In the genomic region with DNA sequence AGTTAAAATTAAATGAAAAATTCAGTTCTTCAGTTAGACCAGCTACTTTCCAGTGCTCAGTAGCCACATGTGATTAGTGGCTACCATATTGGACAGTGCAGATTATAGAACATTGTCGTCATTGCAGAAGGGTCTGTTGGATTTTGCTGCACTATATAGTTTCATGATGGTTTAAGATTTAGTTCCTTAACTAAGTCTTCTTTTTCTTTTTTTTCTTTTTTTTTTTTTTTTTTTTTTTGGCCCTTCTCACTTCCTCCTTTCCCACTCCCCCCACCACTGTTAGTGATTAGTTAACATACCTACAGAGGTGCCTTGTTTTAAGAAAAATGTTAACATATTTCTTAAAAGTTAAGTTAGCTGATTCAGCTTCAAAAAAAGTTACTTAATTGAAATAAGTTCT, we compare ENCODE assay signal across 25 cellular contexts. TPM values are rescaled to one million over a fixed set of nuclear protein-coding genes. Genes with fewer than 3 reads are reported as not detected.
DNase-seq lines count a peak whose midpoint lies in the region; ATAC-seq, FAIRE-seq and TF ChIP-seq lines count a peak whose summit lies in the region.
"Had no signal": no experiment of that assay in that cellular context is flagged by ENCODE, and none has a peak within 500 bp of the region (broad histone marks: within the 10 kb centered on the region; RNA-seq: fewer than 3 reads in every experiment).

No MANE protein-coding gene starts in this region.

- no peak overlapping the region for H2AFZ ChIP-seq in Loucy (ENCODE audit: low read length)

- TF ChIP-seq CTCF in A549 (IDR thresholded peaks at IDR 0.05) = no peak
- no peak for TF ChIP-seq CTCF in Loucy (conservative IDR thresholded peaks at IDR 0.05; ENCODE audit: low read length)
- no peak for TF ChIP-seq CTCF in adrenal gland (IDR thresholded peaks at IDR 0.05)

- DNase-seq in A549 (ENCODE audit: low read depth in 1 of 2, low spot score in 1 of 2) = no peak
- no peak for DNase-seq in immature natural killer cell
- DNase-seq in adrenal gland = no peak
- DNase-seq in SIG-M5 treated with dmso at 0.1 percent for 504 hours (lab: John Stamatoyannopoulos, UW; ENCODE audit: unreplicated experiment) = no peak
- no peak for DNase-seq in OCI-M1 (lab: John Stamatoyannopoulos, UW)
- DNase-seq: 8988T; activated CD4-positive, alpha-beta T cell treated with anti-CD3 and anti-CD28 coated beads for 1 hour; activated naive CD8-positive, alpha-beta T cell treated with anti-CD3 and anti-CD28 coated beads for 36 hours; brain microvascular endothelial cell; cortex of kidney; DMS 273 treated with DMSO at 0.1 percent for 48 hours; GDM1; MG63; NCI-H1694 treated with DMSO at 0.1 percent for 48 hours; NCI-H345; psoas muscle; stimulated activated CD4-positive, alpha-beta T cell treated with anti-CD3 and anti-CD28 coated beads, Interleukin-2, amount 100 ng/mL, for 48 hours; upper lobe of right lung had no signal

- 95% methylated on average over 1 of the region's 1 CpG for WGBS in A549 (ENCODE audit: missing lambda C conversion rate)
- WGBS in adrenal gland, 4 donors = 68 to 89% (median 87%) methylated on average over 1 of the region's 1 CpG

- no peaks in the 10 kb centered on the region for H3F3A ChIP-seq in Loucy (ENCODE audit: low read depth)

- H3K4me3 ChIP-seq in A549 (no peak overlapping the region), Loucy (ENCODE audit: low read length, poor library complexity, severe bottlenecking) (no peak overlapping the region), adrenal gland (no peak overlapping the region)
- H3K4me3 ChIP-seq: MG63, psoas muscle, skin epidermis, upper lobe of right lung had no signal

- H3K9me3 Mint-ChIP-seq in immature natural killer cell = peaks cover 0 to 2% (median 0%) of the 10 kb centered on the region in 6 donors
- H3K9me3 Mint-ChIP-seq: activated naive CD8-positive, alpha-beta T cell treated with anti-CD3 and anti-CD28 coated beads for 36 hours had no signal

- H3K9me3 ChIP-seq in A549 = no peaks in the 10 kb centered on the region
- no peaks in the 10 kb centered on the region for H3K9me3 ChIP-seq in Loucy (ENCODE audit: insufficient read depth, low read depth, low read length)
- H3K9me3 ChIP-seq in adrenal gland (replicated peaks in 1 of 3) = no peaks in the 10 kb centered on the region
- H3K9me3 ChIP-seq: MG63, psoas muscle, upper lobe of right lung had no signal

- TF ChIP-seq RAD21 in A549 (conservative IDR thresholded peaks at IDR 0.05 in 1 of 2, IDR thresholded peaks at IDR 0.05 in 1 of 2) = no peak

- no peak for TF ChIP-seq POLR2A in A549 (IDR thresholded peaks at IDR 0.05; ENCODE audit: low read length)
- TF ChIP-seq POLR2A in adrenal gland (IDR thresholded peaks at IDR 0.05) = no peak

- ATAC-seq in A549 = no peak
- ATAC-seq in GM18909 (IDR thresholded peaks at IDR 0.05; ENCODE audit: poor library complexity, unreplicated experiment) = peak; percentile 6
- ATAC-seq in HG03457 (IDR thresholded peaks at IDR 0.05; ENCODE audit: unreplicated experiment) = no peak
- ATAC-seq: HepG2, psoas muscle had no signal

- H4K20me1 ChIP-seq in Loucy (ENCODE audit: insufficient read depth, low read length, poor library complexity, severe bottlenecking) = peaks cover 36% of the 10 kb centered on the region

- H3K9me2 ChIP-seq in Loucy (replicated peaks; ENCODE audit: low read depth, low read length) = no peaks in the 10 kb centered on the region

- H3K4me2 ChIP-seq in A549 (no peak overlapping the region), Loucy (ENCODE audit: low read depth, low read length, poor library complexity, severe bottlenecking) (peak overlapping the region; percentile 24)

- H3K27me3 Mint-ChIP-seq in immature natural killer cell (ENCODE audit: low read depth in 3 of 3) = peaks cover 1 to 6% (median 3%) of the 10 kb centered on the region in 3 donors
- H3K27me3 Mint-ChIP-seq: activated naive CD8-positive, alpha-beta T cell treated with anti-CD3 and anti-CD28 coated beads for 36 hours had no signal

- H3K4me1 Mint-ChIP-seq in immature natural killer cell = peaks cover 95 to 98% of the 10 kb centered on the region in 2 donors

- H3K27ac ChIP-seq in A549 = no peak overlapping the region
- H3K27ac ChIP-seq in adrenal gland = no peak overlapping the region
- H3K27ac ChIP-seq: brain microvascular endothelial cell, C4-2B, psoas muscle, upper lobe of right lung had no signal

- TF ChIP-seq EP300 in A549 (IDR thresholded peaks at IDR 0.05) = no peak

- H3K4me3 Mint-ChIP-seq in immature natural killer cell = peak overlapping the region; percentile 30 to 91 (median 76)
- H3K4me3 Mint-ChIP-seq: activated naive CD8-positive, alpha-beta T cell treated with anti-CD3 and anti-CD28 coated beads for 36 hours; neural crest cell had no signal

- H3K27me3 ChIP-seq in Loucy (ENCODE audit: insufficient read depth, low read length, poor library complexity, severe bottlenecking) (no peaks in the 10 kb centered on the region), adrenal gland (no peaks in the 10 kb centered on the region)
- H3K27me3 ChIP-seq: brain microvascular endothelial cell, MG63, upper lobe of right lung had no signal

- H3K36me3 Mint-ChIP-seq in immature natural killer cell = peaks cover 0 to 11% (median 0%) of the 10 kb centered on the region in 3 donors

- peaks cover 21% of the 10 kb centered on the region for H3K4me1 ChIP-seq in A549
- H3K4me1 ChIP-seq in Loucy (ENCODE audit: insufficient read depth, low read length, poor library complexity, severe bottlenecking) = peaks cover 42% of the 10 kb centered on the region
- H3K4me1 ChIP-seq in adrenal gland (replicated peaks in 1 of 2) = peaks cover 11 to 53% of the 10 kb centered on the region in 2 donors

- no peak overlapping the region for H3K9ac ChIP-seq in Loucy (ENCODE audit: low read depth, low read length, poor library complexity, severe bottlenecking)

- intact Hi-C loops in adrenal gland (cut with DNase I) = no loop called here

- peak; percentile 51 for FAIRE-seq in A549 (lab: Jason Lieb, UNC)
- FAIRE-seq: HepG2 had no signal

- POLR2A ChIA-PET in A549 (lab: Yijun Ruan, JAX) = no interaction called here

- H3K36me3 ChIP-seq in Loucy (ENCODE audit: insufficient read depth, low read length) = no peaks in the 10 kb centered on the region
- no peaks in the 10 kb centered on the region for H3K36me3 ChIP-seq in adrenal gland (replicated peaks in 1 of 2)
- H3K36me3 ChIP-seq: brain microvascular endothelial cell, MG63, upper lobe of right lung had no signal

- peaks cover 96% of the 10 kb centered on the region for H3K79me2 ChIP-seq in Loucy (ENCODE audit: insufficient read depth, low read length)

- CTCF ChIA-PET in A549 (lab: Yijun Ruan, JAX) = interaction anchor here (0.7 kb wide), 2 partner anchors 18 to 50 kb away, joined by 3 to 4 read pairs; no protein-coding TSS in a partner anchor

- H3K27ac Mint-ChIP-seq in immature natural killer cell = peak overlapping the region; percentile 84 to 92 (median 87)

RNA-seq across cellular contexts. Expression of gene RAB9A, which starts 9.0 kb away (rescaled TPM):
- polyA plus RNA-seq in A549 (2011; rRNA removed) = 26.7 and 39.0 TPM in 2 replicates
- polyA plus RNA-seq in A549 (2012; cell fraction: cytosol; rRNA removed) = 11.4 and 14.7 TPM in 2 replicates
- 5.0 and 7.0 TPM in 2 replicates for polyA plus RNA-seq in A549 (2012; cell fraction: nucleus; rRNA removed)
- polyA plus RNA-seq in A549 (2017; fragmentation: RNase III; extraction: RNeasy Plus Mini Kit Qiagen cat#74134 plus additional on column Dnase treatment) = 26.0 to 26.8 TPM (median 26.8 TPM) in 3 replicates
- 7.5 and 7.8 TPM in 2 replicates for polyA minus RNA-seq in A549 (2011; rRNA and poly(A)+ RNA removed)
- polyA plus RNA-seq in immature natural killer cell = 10 to 100 TPM; 45.8 to 70.2 (median 48.0) TPM
- total RNA-seq in adrenal gland = 100 to 1,000 TPM in 1 of 8 donors, 10 to 100 TPM in 7; 49.1 to 153 (median 66.9) TPM
- polyA plus RNA-seq in adrenal gland = 10 to 100 TPM; 23.8 to 75.1 (median 28.2) TPM

RNA-seq across cellular contexts. Expression of gene TRAPPC2, which starts 36.4 kb away (rescaled TPM):
- polyA plus RNA-seq in A549 (2011; rRNA removed) (11.6 and 12.2 TPM in 2 replicates), A549 (2017; fragmentation: RNase III; extraction: RNeasy Plus Mini Kit Qiagen cat#74134 plus additional on column Dnase treatment) (10.8 to 11.9 TPM (median 11.6 TPM) in 3 replicates), immature natural killer cell (10 to 100 TPM; 48.8 to 60.1 (median 55.4) TPM), adrenal gland (1 to 10 TPM; 4.3 to 6.8 (median 6.2) TPM)
- 4.6 and 5.7 TPM in 2 replicates for polyA plus RNA-seq in A549 (2012; cell fraction: cytosol; rRNA removed)
- polyA plus RNA-seq in A549 (2012; cell fraction: nucleus; rRNA removed) = 4.7 and 10.6 TPM in 2 replicates
- polyA minus RNA-seq in A549 (2011; rRNA and poly(A)+ RNA removed) = 8.5 and 8.8 TPM in 2 replicates
- total RNA-seq in adrenal gland = 10 to 100 TPM in 7 of 8 donors, 1 to 10 TPM in 1; 8.8 to 20.5 (median 12.6) TPM

RNA-seq across cellular contexts. Expression of gene OFD1, which starts 36.6 kb away (rescaled TPM):
- polyA plus RNA-seq in A549 (2011; rRNA removed) (18.2 and 24.9 TPM in 2 replicates), A549 (2017; fragmentation: RNase III; extraction: RNeasy Plus Mini Kit Qiagen cat#74134 plus additional on column Dnase treatment) (13.0 to 14.8 TPM (median 14.4 TPM) in 3 replicates), immature natural killer cell (10 to 100 TPM in 2 of 3 donors, 1 to 10 TPM in 1; 7.5 to 42.1 (median 22.6) TPM), adrenal gland (100 to 1,000 TPM in 1 of 3 donors, 10 to 100 TPM in 2; 11.8 to 129 (median 65.6) TPM)
- polyA plus RNA-seq in A549 (2012; cell fraction: cytosol; rRNA removed) = 4.6 and 4.9 TPM in 2 replicates
- polyA plus RNA-seq in A549 (2012; cell fraction: nucleus; rRNA removed) = 15.5 and 18.3 TPM in 2 replicates
- 9.5 and 13.5 TPM in 2 replicates for polyA minus RNA-seq in A549 (2011; rRNA and poly(A)+ RNA removed)
- total RNA-seq in adrenal gland = 10 to 100 TPM in 6 of 8 donors, 1 to 10 TPM in 2; 5.6 to 21.0 (median 14.1) TPM

RNA-seq across cellular contexts. Expression of gene TCEANC, which starts 45.0 kb away (rescaled TPM):
- 2.4 and 2.7 TPM in 2 replicates for polyA plus RNA-seq in A549 (2011; rRNA removed)
- polyA plus RNA-seq in A549 (2012; cell fraction: cytosol; rRNA removed) = 0.28 and 0.31 TPM in 2 replicates
- polyA plus RNA-seq in A549 (2012; cell fraction: nucleus; rRNA removed) = 0.23 and 0.43 TPM in 2 replicates
- 0.62 to 0.96 TPM (median 0.81 TPM) in 3 replicates for polyA plus RNA-seq in A549 (2017; fragmentation: RNase III; extraction: RNeasy Plus Mini Kit Qiagen cat#74134 plus additional on column Dnase treatment)
- 1.4 and 3.8 TPM in 2 replicates for polyA minus RNA-seq in A549 (2011; rRNA and poly(A)+ RNA removed)
- 10 to 100 TPM in 1 of 3 donors, 1 to 10 TPM in 2; 5.8 to 10.8 (median 7.1) TPM for polyA plus RNA-seq in immature natural killer cell
- 10 to 100 TPM in 1 of 8 donors, 1 to 10 TPM in 7; 2.8 to 24.8 (median 4.4) TPM for total RNA-seq in adrenal gland
- polyA plus RNA-seq in adrenal gland = 1 to 10 TPM; 2.0 to 5.3 (median 3.3) TPM
